Comparison of ENCODE assay signal across 8 cellular contexts in the genomic region with DNA sequence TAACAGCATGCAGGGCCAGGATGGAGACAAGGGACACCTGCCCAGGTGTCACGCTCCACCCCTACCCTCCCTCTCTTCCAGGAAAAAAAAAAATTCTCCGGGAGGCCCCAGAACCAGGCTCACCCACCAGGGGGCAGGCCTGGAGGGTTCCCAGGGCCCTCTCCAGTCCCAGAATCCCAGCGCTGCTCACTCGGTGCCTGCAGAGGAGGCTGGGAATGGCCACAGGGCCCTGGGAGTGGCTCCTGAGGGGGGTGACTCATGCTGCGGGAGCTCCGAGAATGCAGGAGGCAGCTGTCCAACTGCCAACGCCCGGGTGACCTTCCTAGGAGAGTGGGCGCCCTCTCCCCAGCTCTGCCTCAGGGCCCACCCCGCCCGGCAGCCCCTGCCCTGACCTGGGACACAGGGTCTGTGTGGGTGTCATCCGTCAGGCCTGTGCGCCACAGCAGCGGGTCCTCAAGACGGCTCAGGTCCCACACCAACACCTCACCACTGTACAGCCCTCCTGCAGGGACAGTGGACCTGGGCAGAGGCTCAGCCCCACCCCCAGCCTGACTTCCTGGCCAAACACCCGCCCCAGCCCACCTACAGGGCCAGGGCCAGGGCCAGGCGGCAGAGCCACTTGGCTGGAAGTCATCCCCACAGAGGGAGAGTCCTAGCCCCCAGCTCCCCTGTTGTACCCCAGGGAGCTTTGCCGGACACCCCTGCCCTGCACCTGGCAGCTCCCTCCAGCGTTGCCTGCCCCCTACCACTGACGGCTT. TPM values are rescaled to one million over a fixed set of nuclear protein-coding genes. Genes with fewer than 3 reads are reported as not detected.
DNase-seq lines count a peak whose midpoint lies in the region; ATAC-seq and TF ChIP-seq lines count a peak whose summit lies in the region.

No MANE protein-coding gene starts in this region.

- 0 out of 2 replicates have a peak overlapping the region, but pooled peaks have one; percentile 15 for H3K4me3 ChIP-seq in AG10803 (ENCODE audit: low read length)
- H3K4me3 ChIP-seq in fibroblast of the aortic adventitia (ENCODE audit: low read depth, low read length): no peak overlapping the region

- in situ Hi-C loops in SK-MEL-5 (cut with HindIII; ENCODE audit: low pct_unique_long_range_greater_than_20kb, low sequenced_read_pairs): no loop called here

- ATAC-seq in HG03442 (IDR thresholded peaks at IDR 0.05; ENCODE audit: unreplicated experiment): no peak

- TF ChIP-seq CTCF in AG10803 (conservative IDR thresholded peaks at IDR 0.05; ENCODE audit: low read length) (peak; percentile 78), fibroblast of the aortic adventitia (IDR thresholded peaks at IDR 0.05; ENCODE audit: insufficient read depth, low read length) (peak; percentile 85)

- DNase-seq in AG10803 (ENCODE audit: low read depth) (peak; percentile 97), HS-27A (ENCODE audit: low read depth) (peak; percentile 96), SK-MEL-5 (ENCODE audit: low read depth, low spot score) (peak; percentile 72), fibroblast of the aortic adventitia (ENCODE audit: low read depth) (peak; percentile 96), occipital lobe (lab: John Stamatoyannopoulos, UW) (peak; percentile 70), superior temporal gyrus (ENCODE audit: extremely low spot score) (no peak)
- no peak for DNase-seq in activated CD4-positive, alpha-beta T cell treated with anti-CD3 and anti-CD28 coated beads for 4 hours

RNA-seq across cellular contexts. Expression of a gene that starts 21.2 kb away (rescaled TPM):
- 49.5 and 52.1 TPM in 2 replicates for total RNA-seq in SK-MEL-5 (2014; rRNA removed; shearing (Covaris generic))
- 69.5 and 71.2 TPM in 2 replicates for polyA plus RNA-seq in SK-MEL-5 (2015; cell fraction: cytosol; rRNA removed)
- polyA plus RNA-seq in SK-MEL-5 (2015; cell fraction: nucleus; rRNA removed): 174 and 178 TPM in 2 replicates
- total RNA-seq in fibroblast of the aortic adventitia (ENCODE audit: low replicate concordance) (42.8 and 65.7 TPM in 2 replicates), occipital lobe (32.0 TPM)

RNA-seq across cellular contexts. Expression of a gene that starts 53.6 kb away (rescaled TPM):
- total RNA-seq in SK-MEL-5 (2014; rRNA removed; shearing (Covaris generic)): 797 and 827 TPM in 2 replicates
- polyA plus RNA-seq in SK-MEL-5 (2015; cell fraction: cytosol; rRNA removed): 241 and 316 TPM in 2 replicates
- 291 and 422 TPM in 2 replicates for polyA plus RNA-seq in SK-MEL-5 (2015; cell fraction: nucleus; rRNA removed)
- total RNA-seq in fibroblast of the aortic adventitia (ENCODE audit: low replicate concordance) (313 and 1,883 TPM in 2 replicates), occipital lobe (849 TPM)

Comparison
In these comparisons a context has a peak if more than half of its experiments do, and no peak if none do; other contexts are left out.
1. DNase-seq: peak in AG10803 (single experiment), HS-27A (single experiment), SK-MEL-5 (single experiment), fibroblast of the aortic adventitia (single experiment) and occipital lobe (single experiment); none in superior temporal gyrus (single experiment) and activated CD4-positive, alpha-beta T cell treated with anti-CD3 and anti-CD28 coated beads for 4 hours (0 of 2).